In the genomic region with DNA sequence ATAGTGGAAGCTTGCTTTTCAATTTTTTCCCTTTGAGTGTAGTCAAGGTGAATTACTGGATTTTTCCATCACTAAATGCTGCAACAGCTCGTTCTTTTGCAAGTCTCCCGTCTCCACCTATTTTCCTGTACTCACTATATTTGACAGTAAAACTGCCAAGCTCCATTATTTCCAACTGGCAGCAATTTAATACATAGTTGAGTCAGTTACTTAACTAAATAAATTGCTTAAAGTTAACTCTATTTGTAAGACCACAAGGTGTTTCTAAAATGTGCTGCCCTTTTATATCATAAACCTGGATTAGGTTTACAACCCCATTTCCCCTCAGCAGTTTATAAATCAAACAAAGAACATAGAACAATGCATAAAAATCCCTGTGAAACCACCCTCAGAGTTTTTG, we compare ENCODE assay signal across 19 cellular contexts.
DNase-seq lines count a peak whose midpoint lies in the region; FAIRE-seq and TF ChIP-seq lines count a peak whose summit lies in the region.
"Had no signal": no experiment of that assay in that cellular context is flagged by ENCODE, and none has a peak within 500 bp of the region (broad histone marks: within the 10 kb centered on the region; RNA-seq: fewer than 3 reads in every experiment).

No MANE protein-coding gene starts in this region.

- no peaks in the 10 kb centered on the region for H3K9me3 Mint-ChIP-seq in mesothelial cell of epicardium
- H3K9me3 Mint-ChIP-seq: IgD-negative memory B cell, T-cell had no signal

- FAIRE-seq in TTC549 (lab: Jason Lieb, UNC): peak; percentile 91
- FAIRE-seq: H54 had no signal

- peaks cover 2% of the 10 kb centered on the region for H3K36me3 Mint-ChIP-seq in mesothelial cell of epicardium
- H3K36me3 Mint-ChIP-seq: CD8-positive, alpha-beta memory T cell; T-cell had no signal

- DNase-seq in H4 (ENCODE audit: low spot score): peak; percentile 9
- DNase-seq in NCI-H1417 (lab: John Stamatoyannopoulos, UW): peak in 2 of 3 experiments; percentile 69 to 89
- no peak for DNase-seq in mesothelial cell of epicardium (ENCODE audit: low spot score in 2 of 2, unreplicated experiment in 2 of 2)
- no peak for DNase-seq in NCI-H2227 (lab: John Stamatoyannopoulos, UW; ENCODE audit: unreplicated experiment)
- DNase-seq in activated CD8-positive, alpha-beta memory T cell treated with anti-CD3 and anti-CD28 coated beads for 24 hours: no peak
- DNase-seq in NCI-H82 (lab: John Stamatoyannopoulos, UW): no peak
- DNase-seq in stimulated activated naive CD4-positive, alpha-beta T cell (lab: John Stamatoyannopoulos, UW): no peak
- DNase-seq: CD8-positive, alpha-beta memory T cell; DMS79; Karpas-422; MG63; NCI-H1092; NCI-H526; RPMI8226; SK-N-SH; T-cell had no signal

- H3K27ac Mint-ChIP-seq in mesothelial cell of epicardium: peak overlapping the region; percentile 43
- H3K27ac Mint-ChIP-seq: CD8-positive, alpha-beta memory T cell; IgD-negative memory B cell; T-cell had no signal

- no peak overlapping the region for H3K4me3 Mint-ChIP-seq in mesothelial cell of epicardium
- H3K4me3 Mint-ChIP-seq: CD8-positive, alpha-beta memory T cell; IgD-negative memory B cell; T-cell had no signal

- no peak for TF ChIP-seq CTCF in mesothelial cell of epicardium (IDR thresholded peaks at IDR 0.05; ENCODE audit: unreplicated experiment)

- H3K4me1 Mint-ChIP-seq in mesothelial cell of epicardium: peaks cover 60% of the 10 kb centered on the region
- H3K4me1 Mint-ChIP-seq: CD8-positive, alpha-beta memory T cell; IgD-negative memory B cell; T-cell had no signal

- H3K27me3 Mint-ChIP-seq in mesothelial cell of epicardium (ENCODE audit: low read depth): no peaks in the 10 kb centered on the region
- H3K27me3 Mint-ChIP-seq: IgD-negative memory B cell had no signal

Comparison
In these comparisons a context has a peak if more than half of its experiments do, and no peak if none do; other contexts are left out.
1. DNase-seq: peak in H4 (single experiment) and NCI-H1417 (2 of 3); none in mesothelial cell of epicardium (0 of 2), NCI-H2227 (single experiment), activated CD8-positive, alpha-beta memory T cell treated with anti-CD3 and anti-CD28 coated beads for 24 hours (single experiment), NCI-H82 (single experiment) and stimulated activated naive CD4-positive, alpha-beta T cell (0 of 6).